Comparison of ENCODE assay signal across 9 cellular contexts in genomic region chr17:80779961-80780380, GRCh38.
DNase-seq lines count a peak whose midpoint lies in the region; ATAC-seq and TF ChIP-seq lines count a peak whose summit lies in the region.
"Had no signal": no experiment of that assay in that cellular context is flagged by ENCODE, and none has a peak within 500 bp of the region (broad histone marks: within the 10 kb centered on the region; RNA-seq: fewer than 3 reads in every experiment).

No MANE protein-coding gene starts in this region.

- peaks cover 0 to 46% (median 21%) of the 10 kb centered on the region in 5 donors for H3K36me3 Mint-ChIP-seq in naive thymus-derived CD4-positive, alpha-beta T cell

- POLR2A ChIA-PET in BJ (lab: Charles Lee): no interaction called here
- POLR2A ChIA-PET in naive thymus-derived CD4-positive, alpha-beta T cell (lab: Charles Lee): interaction anchor here (1.1 to 4.2 kb wide), 12 partner anchors 11 to 325 kb away, joined by 3 to 39 read pairs (median 7); no protein-coding TSS in a partner anchor

- intact Hi-C loops in naive thymus-derived CD4-positive, alpha-beta T cell (cut with micrococcal nuclease): loop anchor here (2.0 to 10.0 kb wide), 10 partner anchors 15 to 353 kb away; partner anchors contain the start of gene NPTX1 (in 1 of the 2)

- CTCF ChIA-PET in BJ (lab: Yijun Ruan, JAX): interaction anchor here (1.1 to 1.4 kb wide), 3 partner anchors 11 to 13 kb away, joined by 3 to 8 read pairs (median 3); no protein-coding TSS in a partner anchor
- CTCF ChIA-PET in naive thymus-derived CD4-positive, alpha-beta T cell (lab: Charles Lee): interaction anchor here (0.8 to 2.3 kb wide), 6 partner anchors 16 to 353 kb away, joined by 3 to 6 read pairs (median 4); no protein-coding TSS in a partner anchor

- H3K4me3 Mint-ChIP-seq in naive thymus-derived CD4-positive, alpha-beta T cell: peak overlapping the region in 9 of 10 donors; percentile 62 to 96 (median 69)

- no peaks in the 10 kb centered on the region for H3K27me3 Mint-ChIP-seq in naive thymus-derived CD4-positive, alpha-beta T cell

- H3K4me1 Mint-ChIP-seq in naive thymus-derived CD4-positive, alpha-beta T cell: peaks cover 30 to 90% (median 77%) of the 10 kb centered on the region in 7 donors

- no peaks in the 10 kb centered on the region for H3K36me3 ChIP-seq in BJ (ENCODE audit: control insufficient read depth, insufficient read depth, low read length)
- H3K36me3 ChIP-seq in KOPT-K1 (ENCODE audit: insufficient read depth, low read length): peaks cover 42% of the 10 kb centered on the region
- peaks cover 0 to 14% (median 0%) of the 10 kb centered on the region in 3 experiments for H3K36me3 ChIP-seq in naive thymus-derived CD4-positive, alpha-beta T cell (ENCODE audit: control insufficient read depth in 2 of 3, insufficient read depth in 3 of 3, low read length in 3 of 3)

- H3K27me3 ChIP-seq in BJ (ENCODE audit: control insufficient read depth, insufficient read depth, low read length): no peaks in the 10 kb centered on the region
- no peaks in the 10 kb centered on the region for H3K27me3 ChIP-seq in naive thymus-derived CD4-positive, alpha-beta T cell (ENCODE audit: control insufficient read depth in 2 of 2, insufficient read depth in 2 of 2, low read length in 2 of 2)

- DNase-seq in BJ (ENCODE audit: low read depth): peak; percentile 77
- DNase-seq in amniotic epithelial cell (ENCODE audit: low read depth): peak; percentile 96
- no peak for DNase-seq in naive thymus-derived CD4-positive, alpha-beta T cell
- no peak for DNase-seq in NCI-H2081 (lab: John Stamatoyannopoulos, UW)
- DNase-seq in stimulated activated naive CD4-positive, alpha-beta T cell (lab: John Stamatoyannopoulos, UW): no peak
- DNase-seq: NCI-H1048 had no signal

- TF ChIP-seq CTCF in BJ (IDR thresholded peaks at IDR 0.05; ENCODE audit: insufficient read depth, low read depth, low read length): no peak

- H3K27ac Mint-ChIP-seq in naive thymus-derived CD4-positive, alpha-beta T cell: peak overlapping the region; percentile 84 to 99 (median 93)

- no peaks in the 10 kb centered on the region for H3K9me3 Mint-ChIP-seq in naive thymus-derived CD4-positive, alpha-beta T cell

- H3K4me1 ChIP-seq in naive thymus-derived CD4-positive, alpha-beta T cell (ENCODE audit: control insufficient read depth in 2 of 2, insufficient read depth in 2 of 2, low read length in 2 of 2): peaks cover 38 to 57% of the 10 kb centered on the region in 2 donors

- H3K4me3 ChIP-seq in BJ (ENCODE audit: low read depth, low read length): no peak overlapping the region
- peak overlapping the region; percentile 45 for H3K4me3 ChIP-seq in naive thymus-derived CD4-positive, alpha-beta T cell (ENCODE audit: low read length)

- peak overlapping the region; percentile 89 for H3K27ac ChIP-seq in KOPT-K1 (ENCODE audit: low read depth, low read length, poor library complexity, severe bottlenecking)
- H3K27ac ChIP-seq in naive thymus-derived CD4-positive, alpha-beta T cell (ENCODE audit: low read depth, low read length): peak overlapping the region; percentile 70

- no peak for ATAC-seq in naive thymus-derived CD4-positive, alpha-beta T cell
- ATAC-seq in GM21367 (IDR thresholded peaks at IDR 0.05; ENCODE audit: unreplicated experiment): no peak
- ATAC-seq in HG02884 (IDR thresholded peaks at IDR 0.05; ENCODE audit: unreplicated experiment): no peak

- no peaks in the 10 kb centered on the region for H3K9me3 ChIP-seq in KOPT-K1 (ENCODE audit: insufficient read depth, low read length, poor library complexity, severe bottlenecking)
- no peaks in the 10 kb centered on the region for H3K9me3 ChIP-seq in naive thymus-derived CD4-positive, alpha-beta T cell (ENCODE audit: control insufficient read depth in 2 of 3, low read length in 3 of 3)

Comparison
In these comparisons a context has a peak if more than half of its experiments do, and no peak if none do; other contexts are left out.
1. DNase-seq: peak in BJ (single experiment) and amniotic epithelial cell (single experiment); none in naive thymus-derived CD4-positive, alpha-beta T cell (0 of 9), NCI-H2081 (0 of 2) and stimulated activated naive CD4-positive, alpha-beta T cell (0 of 6).